8 cellular contexts compared by ENCODE assay signal in genomic region chr20:8019178-8019997, GRCh38.
DNase-seq lines count a peak whose midpoint lies in the region; ATAC-seq and TF ChIP-seq lines count a peak whose summit lies in the region.

Gene TMX4, minus strand, starts transcription at chr20:8019761. Its CDS starts 148 bp downstream, at chr20:8019613.

- TF ChIP-seq CTCF in LNCAP (IDR thresholded peaks at IDR 0.05) (peak; percentile 37), fibroblast of pulmonary artery (IDR thresholded peaks at IDR 0.05; ENCODE audit: low read length, missing control alignments) (no peak), nephron progenitor cell (IDR thresholded peaks at IDR 0.05) (peak; percentile 22)

- peak; percentile 96 for TF ChIP-seq POLR2A in Raji (IDR thresholded peaks at IDR 0.05; ENCODE audit: insufficient read depth, low read depth, low read length)

- peaks cover 12% of the 10 kb centered on the region for H3K4me1 Mint-ChIP-seq in nephron progenitor cell
- H3K4me1 Mint-ChIP-seq in stimulated activated naive CD8-positive, alpha-beta T cell treated with anti-CD3 and anti-CD28 coated beads, Interleukin-15, amount 100 ng/mL, for 72 hours: peaks cover 19% of the 10 kb centered on the region

- peak; percentile 88 for ATAC-seq in stimulated activated naive CD8-positive, alpha-beta T cell treated with anti-CD3 and anti-CD28 coated beads, Interleukin-15, amount 100 ng/mL, for 72 hours

- H3K4me3 Mint-ChIP-seq in nephron progenitor cell: peak within 1 kb of the TSS; percentile 92
- H3K4me3 Mint-ChIP-seq in stimulated activated naive CD8-positive, alpha-beta T cell treated with anti-CD3 and anti-CD28 coated beads, Interleukin-15, amount 100 ng/mL, for 72 hours: peak within 1 kb of the TSS; percentile 96 to 97

- H3K4me3 ChIP-seq in fibroblast of pulmonary artery (replicated peaks; ENCODE audit: low read depth, low read length): peak within 1 kb of the TSS; percentile 80

- DNase-seq in ELF-1 (ENCODE audit: low read depth, low spot score) (peak; percentile 98), GOT3 (lab: John Stamatoyannopoulos, UW) (peak; percentile 96), fibroblast of pulmonary artery (ENCODE audit: low read depth) (peak; percentile 98), nephron progenitor cell (peak; percentile 98)
- peak; percentile 85 for DNase-seq in activated effector memory CD4-positive, alpha-beta T cell treated with Interleukin-2 at 50 U/mL for 16 hours
- DNase-seq in stimulated activated naive CD8-positive, alpha-beta T cell treated with anti-CD3 and anti-CD28 coated beads, Interleukin-15, amount 100 ng/mL, for 72 hours: peak; percentile 88 to 93

- H3K36me3 Mint-ChIP-seq in nephron progenitor cell (ENCODE audit: low read depth): no peaks in the 10 kb centered on the region

- peaks cover 3% of the 10 kb centered on the region for H3K27me3 Mint-ChIP-seq in nephron progenitor cell (ENCODE audit: low read depth, poor library complexity)
- no peaks in the 10 kb centered on the region for H3K27me3 Mint-ChIP-seq in stimulated activated naive CD8-positive, alpha-beta T cell treated with anti-CD3 and anti-CD28 coated beads, Interleukin-15, amount 100 ng/mL, for 72 hours

- H3K27ac Mint-ChIP-seq in nephron progenitor cell: peak within 1 kb of the TSS; percentile 99
- peak within 1 kb of the TSS; percentile 91 to 96 for H3K27ac Mint-ChIP-seq in stimulated activated naive CD8-positive, alpha-beta T cell treated with anti-CD3 and anti-CD28 coated beads, Interleukin-15, amount 100 ng/mL, for 72 hours

- no peaks in the 10 kb centered on the region for H3K9me3 Mint-ChIP-seq in nephron progenitor cell
- H3K9me3 Mint-ChIP-seq in stimulated activated naive CD8-positive, alpha-beta T cell treated with anti-CD3 and anti-CD28 coated beads, Interleukin-15, amount 100 ng/mL, for 72 hours: no peaks in the 10 kb centered on the region

Comparison
In these comparisons a context has a peak if more than half of its experiments do, and no peak if none do; other contexts are left out.
1. Peak in every context shown above with its lines: DNase-seq, ATAC-seq and H3K4me3 ChIP-seq.